Comparison of ENCODE assay signal across 7 cellular contexts in the genomic region with DNA sequence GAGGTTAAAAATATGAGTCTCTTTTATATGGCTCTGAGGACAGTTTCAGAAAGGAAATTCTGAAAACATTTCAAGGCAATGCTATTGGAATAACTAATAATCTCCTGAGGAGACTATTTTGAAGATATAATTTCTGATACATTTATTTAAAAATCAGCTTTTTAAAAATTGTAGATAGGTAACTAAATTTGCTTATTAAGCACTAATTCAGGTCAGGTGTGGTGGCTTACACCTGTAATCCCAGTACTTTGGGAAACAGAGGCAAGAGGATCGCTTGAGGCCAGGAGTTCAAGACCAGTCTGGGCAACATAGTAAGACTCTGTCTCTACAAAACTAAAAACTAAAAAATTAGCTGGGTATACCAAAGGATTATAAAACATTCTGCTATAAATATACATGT.
"Had no signal": no experiment of that assay in that cellular context is flagged by ENCODE, and none has a peak within 500 bp of the region (broad histone marks: within the 10 kb centered on the region; RNA-seq: fewer than 3 reads in every experiment).

No MANE protein-coding gene starts in this region.

- H3K4me3 Mint-ChIP-seq: GM23338, H9, IgD-negative memory B cell had no signal

- H3K27ac Mint-ChIP-seq: GM23338, H9 had no signal

- H3K4me2 ChIP-seq: GM23338 had no signal

- FAIRE-seq: H1 had no signal

- DNase-seq: H9, HCEC 1CT, KG1 had no signal

- H2AFZ ChIP-seq: GM23338 had no signal

- H3K27ac ChIP-seq: HL-60 had no signal

- ATAC-seq: GM23338 had no signal

- H3K4me1 Mint-ChIP-seq: GM23338, H9, IgD-negative memory B cell had no signal

- H3K4me3 ChIP-seq: GM23338 had no signal

- H3K27me3 Mint-ChIP-seq: IgD-negative memory B cell had no signal
